1 cellular context compared by ENCODE assay signal in the genomic region with DNA sequence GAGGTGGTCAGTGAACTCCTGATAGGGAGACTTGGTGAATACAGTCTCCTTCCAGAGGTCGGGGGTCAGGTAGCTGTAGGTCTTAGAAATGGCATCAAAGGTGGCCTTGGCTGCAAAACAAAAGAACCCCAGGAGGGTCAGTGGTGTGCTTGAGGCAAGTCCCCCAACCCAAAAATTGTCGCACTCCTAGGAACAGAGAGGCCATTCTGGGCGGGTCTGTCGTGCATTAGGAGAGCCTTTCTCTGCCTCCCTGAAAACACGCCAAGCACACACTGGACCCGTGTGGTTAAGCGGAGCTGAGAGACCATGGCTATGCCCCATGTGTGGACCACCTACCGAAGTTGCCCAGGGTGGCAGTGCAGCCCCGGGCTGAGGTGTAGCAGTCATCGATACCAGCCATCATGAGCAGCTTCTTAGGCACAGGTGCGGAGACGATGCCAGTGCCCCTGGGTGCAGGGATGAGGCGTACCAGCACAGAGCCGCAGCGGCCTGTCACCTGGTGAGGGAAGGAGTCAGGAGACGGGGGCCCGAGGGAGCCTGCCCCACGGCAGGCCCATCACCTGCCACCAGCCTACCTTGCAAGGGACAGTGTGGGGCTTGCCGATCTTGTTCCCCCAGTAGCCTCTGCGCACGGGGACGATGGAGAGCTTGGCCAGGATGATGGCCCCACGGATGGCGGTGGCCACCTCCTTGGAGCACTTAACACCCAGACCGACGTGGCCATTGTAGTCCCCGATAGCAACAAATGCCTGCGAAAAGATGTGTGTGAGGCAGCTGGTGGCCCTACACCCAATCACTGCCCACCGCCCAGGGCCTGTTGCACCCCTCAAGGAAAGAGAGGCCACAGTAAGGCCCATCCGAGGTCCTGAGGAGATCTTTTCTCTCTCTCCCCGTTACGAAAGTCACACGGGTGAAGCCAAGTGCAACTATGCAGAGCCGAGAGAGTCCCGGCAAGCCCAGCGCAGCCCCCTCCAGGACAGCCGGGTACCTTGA.
TF ChIP-seq lines count a peak whose summit lies in the region.

No MANE protein-coding gene starts in this region.

TF ChIP-seq in GM23338, 12 proteins besides CTCF, POLR2A, EP300 and RAD21:
- 0 out of 2 replicates have a peak, but pooled peaks have one; percentile 5 for TF ChIP-seq POLR2AphosphoS5 (IDR thresholded peaks at IDR 0.05; ENCODE audit: low read depth)
